10 cellular contexts compared by ENCODE assay signal in genomic region chr9:135159801-135160200, GRCh38.
"Had no signal": no experiment of that assay in that cellular context is flagged by ENCODE, and none has a peak within 500 bp of the region (broad histone marks: within the 10 kb centered on the region; RNA-seq: fewer than 3 reads in every experiment).

No MANE protein-coding gene starts in this region.

- H3K9me3 ChIP-seq: HAP-1 had no signal

- H3K4me3 Mint-ChIP-seq: HFFc6, IgD-negative memory B cell had no signal

- H3K27ac ChIP-seq: GM23248, HL-60 had no signal

- DNase-seq: GM23248, GOT3, H7, HFFc6, KBM-7 had no signal

- H3K4me1 Mint-ChIP-seq: IgD-negative memory B cell had no signal

- H3K4me1 ChIP-seq: HAP-1 had no signal

- H2AFZ ChIP-seq: GM23248 had no signal

- H3K36me3 ChIP-seq: HAP-1 had no signal

- H3K27ac Mint-ChIP-seq: HFFc6, IgD-negative memory B cell had no signal

- H3K36me3 Mint-ChIP-seq: IgD-negative memory B cell had no signal

- ATAC-seq: HCT116, HepG2 had no signal

- H3K4me3 ChIP-seq: GM23248, HAP-1 had no signal
